In genomic region chr10:132241496-132241895, GRCh38 we compare ENCODE assay signal across 34 cellular contexts. TPM values are rescaled to one million over a fixed set of nuclear protein-coding genes. Genes with fewer than 3 reads are reported as not detected.
"Had no signal": no experiment of that assay in that cellular context is flagged by ENCODE, and none has a peak within 500 bp of the region (broad histone marks: within the 10 kb centered on the region; RNA-seq: fewer than 3 reads in every experiment).

No MANE protein-coding gene starts in this region.

- H3K4me1 ChIP-seq: ascending aorta had no signal

- H3K4me3 ChIP-seq: ascending aorta had no signal

- H3K27ac Mint-ChIP-seq: activated CD4-positive, alpha-beta memory T cell treated with anti-CD3 and anti-CD28 coated beads for 36 hours; activated CD4-positive, alpha-beta T cell treated with anti-CD3 and anti-CD28 coated beads for 36 hours; activated CD4-positive, alpha-beta T cell treated with anti-CD3 and anti-CD28 coated beads, Interleukin-2, amount 10 ng/mL, durations not matched to agents 24 days and 14 days; activated CD8-positive, alpha-beta memory T cell treated with anti-CD3 and anti-CD28 coated beads, Interleukin-2, amount 10 ng/mL, durations not matched to agents 7 days and 5 days; activated CD8-positive, alpha-beta T cell treated with anti-CD3 and anti-CD28 coated beads, Interleukin-2, amount 10 ng/mL, durations not matched to agents 7 days and 5 days; activated naive CD4-positive, alpha-beta T cell treated with anti-CD3 and anti-CD28 coated beads, Interleukin-2, amount 10 ng/mL, durations not matched to agents 7 days and 5 days; activated naive CD8-positive, alpha-beta T cell treated with anti-CD3 and anti-CD28 coated beads, Interleukin-2, amount 10 ng/mL, durations not matched to agents 7 days and 5 days; activated T-helper 1 cell treated with anti-CD3 and anti-CD28 coated beads, Interleukin-12 subunit alpha, Interleukin-12 subunit beta, Interleukin-2, Interleukin-4 antibody, amounts not matched to agents 30 ng/mL and 10 ng/mL and 1 ng/mL, durations not matched to agents 14 hours and 24 hours and 36 hours; activated T-helper 2 cell treated with anti-CD3 and anti-CD28 coated beads, Interferon-gamma antibody, Interleukin-2, Interleukin-4, amounts not matched to agents 10 μg/mL and 5 μg/mL and 100 μg/mL, durations not matched to agents 14 hours and 24 hours and 36 hours; T-helper 17 cell; T-helper 2 cell treated with Interferon-gamma antibody and Interleukin-4, amounts not matched to agents 5 μg/mL and 100 μg/mL, for 36 hours had no signal

- FAIRE-seq: bronchial epithelial cell, colon, endometrium, frontal cortex had no signal

- H3K27me3 Mint-ChIP-seq: activated CD4-positive, alpha-beta memory T cell treated with anti-CD3 and anti-CD28 coated beads for 36 hours; activated CD4-positive, alpha-beta T cell treated with anti-CD3 and anti-CD28 coated beads for 36 hours; activated CD4-positive, alpha-beta T cell treated with anti-CD3 and anti-CD28 coated beads, Interleukin-2, amount 10 ng/mL, durations not matched to agents 24 days and 14 days; activated CD8-positive, alpha-beta memory T cell treated with anti-CD3 and anti-CD28 coated beads, Interleukin-2, amount 10 ng/mL, durations not matched to agents 7 days and 5 days; activated naive CD4-positive, alpha-beta T cell treated with anti-CD3 and anti-CD28 coated beads, Interleukin-2, amount 10 ng/mL, durations not matched to agents 7 days and 5 days; activated naive CD8-positive, alpha-beta T cell treated with anti-CD3 and anti-CD28 coated beads, Interleukin-2, amount 10 ng/mL, durations not matched to agents 7 days and 5 days; central memory CD8-positive, alpha-beta T cell; T-helper 17 cell had no signal

- H3K4me3 Mint-ChIP-seq: activated CD4-positive, alpha-beta memory T cell treated with anti-CD3 and anti-CD28 coated beads for 36 hours; activated CD4-positive, alpha-beta T cell treated with anti-CD3 and anti-CD28 coated beads for 36 hours; activated CD4-positive, alpha-beta T cell treated with anti-CD3 and anti-CD28 coated beads, Interleukin-2, amount 10 ng/mL, durations not matched to agents 24 days and 14 days; activated CD8-positive, alpha-beta memory T cell treated with anti-CD3 and anti-CD28 coated beads, Interleukin-2, amount 10 ng/mL, durations not matched to agents 7 days and 5 days; activated CD8-positive, alpha-beta T cell treated with anti-CD3 and anti-CD28 coated beads, Interleukin-2, amount 10 ng/mL, durations not matched to agents 7 days and 5 days; activated naive CD4-positive, alpha-beta T cell treated with anti-CD3 and anti-CD28 coated beads, Interleukin-2, amount 10 ng/mL, durations not matched to agents 7 days and 5 days; activated naive CD8-positive, alpha-beta T cell treated with anti-CD3 and anti-CD28 coated beads, Interleukin-2, amount 10 ng/mL, durations not matched to agents 7 days and 5 days; activated T-helper 1 cell treated with anti-CD3 and anti-CD28 coated beads, Interleukin-12 subunit alpha, Interleukin-12 subunit beta, Interleukin-2, Interleukin-4 antibody, amounts not matched to agents 30 ng/mL and 10 ng/mL and 1 ng/mL, durations not matched to agents 14 hours and 24 hours and 36 hours; central memory CD8-positive, alpha-beta T cell; T-helper 17 cell; T-helper 2 cell treated with Interferon-gamma antibody and Interleukin-4, amounts not matched to agents 5 μg/mL and 100 μg/mL, for 36 hours had no signal

- ATAC-seq: activated CD4-positive, alpha-beta T cell treated with anti-CD3 and anti-CD28 coated beads for 36 hours; activated CD8-positive, alpha-beta memory T cell treated with anti-CD3 and anti-CD28 coated beads, Interleukin-2, amount 10 ng/mL, durations not matched to agents 7 days and 5 days; activated CD8-positive, alpha-beta T cell treated with anti-CD3 and anti-CD28 coated beads, Interleukin-2, amount 10 ng/mL, durations not matched to agents 7 days and 5 days; activated naive CD4-positive, alpha-beta T cell treated with anti-CD3 and anti-CD28 coated beads, Interleukin-2, amount 50 U/mL, for 72 hours; esophagus mucosa; T-helper 17 cell had no signal

- H3K9me3 ChIP-seq: ascending aorta had no signal

- H3K36me3 Mint-ChIP-seq: activated CD4-positive, alpha-beta memory T cell treated with anti-CD3 and anti-CD28 coated beads for 36 hours; activated CD8-positive, alpha-beta memory T cell treated with anti-CD3 and anti-CD28 coated beads, Interleukin-2, amount 10 ng/mL, durations not matched to agents 7 days and 5 days; activated naive CD4-positive, alpha-beta T cell treated with anti-CD3 and anti-CD28 coated beads, Interleukin-2, amount 10 ng/mL, durations not matched to agents 7 days and 5 days; activated naive CD4-positive, alpha-beta T cell treated with anti-CD3 and anti-CD28 coated beads, Interleukin-2, amount 50 U/mL, for 72 hours; activated naive CD8-positive, alpha-beta T cell treated with anti-CD3 and anti-CD28 coated beads, Interleukin-2, amount 10 ng/mL, durations not matched to agents 7 days and 5 days had no signal

- H3K27ac ChIP-seq: ascending aorta, brain microvascular endothelial cell, WERI-Rb-1 had no signal

- DNase-seq: activated CD4-positive, alpha-beta memory T cell treated with anti-CD3 and anti-CD28 coated beads for 36 hours; activated CD4-positive, alpha-beta T cell treated with anti-CD3 and anti-CD28 coated beads for 36 hours; activated CD4-positive, alpha-beta T cell treated with anti-CD3 and anti-CD28 coated beads, Interleukin-2, amount 10 ng/mL, durations not matched to agents 24 days and 14 days; activated CD4-positive, CD25-positive, alpha-beta regulatory T cell; activated CD4-positive, CD25-positive, alpha-beta regulatory T cell treated with anti-CD3 and anti-CD28 coated beads, Interleukin-2, amount 50 U/mL, for 72 hours; activated CD8-positive, alpha-beta memory T cell treated with anti-CD3 and anti-CD28 coated beads, Interleukin-2, amount 10 ng/mL, durations not matched to agents 7 days and 5 days; activated CD8-positive, alpha-beta memory T cell treated with anti-CD3 and anti-CD28 coated beads, Interleukin-2, amount 50 U/mL, for 4 hours; activated CD8-positive, alpha-beta T cell treated with anti-CD3 and anti-CD28 coated beads, Interleukin-2, amount 10 ng/mL, durations not matched to agents 7 days and 5 days; activated gamma-delta T cell; activated naive CD4-positive, alpha-beta T cell; activated naive CD4-positive, alpha-beta T cell treated with anti-CD3 and anti-CD28 coated beads, Interleukin-2, amount 10 ng/mL, durations not matched to agents 7 days and 5 days; activated naive CD8-positive, alpha-beta T cell treated with anti-CD3 and anti-CD28 coated beads, Interleukin-2, amount 10 ng/mL, durations not matched to agents 7 days and 5 days; activated T-cell treated with anti-CD3 and anti-CD28 coated beads, Interleukin-2, amount 50 U/mL, for 1 hour; activated T-cell treated with anti-CD3 and anti-CD28 coated beads, Interleukin-2, amount 50 U/mL, for 48 hours; brain microvascular endothelial cell; cortex of kidney; dermis blood vessel endothelial cell; effector CD8-positive, alpha-beta T cell; foreskin fibroblast; T-helper 1 cell; T-helper 17 cell; T1000; WERI-Rb-1 had no signal

- H3K4me1 Mint-ChIP-seq: activated CD4-positive, alpha-beta T cell treated with anti-CD3 and anti-CD28 coated beads for 36 hours; activated CD4-positive, alpha-beta T cell treated with anti-CD3 and anti-CD28 coated beads, Interleukin-2, amount 10 ng/mL, durations not matched to agents 24 days and 14 days; activated CD8-positive, alpha-beta memory T cell treated with anti-CD3 and anti-CD28 coated beads, Interleukin-2, amount 10 ng/mL, durations not matched to agents 7 days and 5 days; activated naive CD4-positive, alpha-beta T cell treated with anti-CD3 and anti-CD28 coated beads, Interleukin-2, amount 10 ng/mL, durations not matched to agents 7 days and 5 days; activated naive CD8-positive, alpha-beta T cell treated with anti-CD3 and anti-CD28 coated beads, Interleukin-2, amount 10 ng/mL, durations not matched to agents 7 days and 5 days; T-helper 17 cell had no signal

- H3K9me3 Mint-ChIP-seq: activated CD4-positive, alpha-beta memory T cell treated with anti-CD3 and anti-CD28 coated beads for 36 hours; activated CD4-positive, alpha-beta T cell treated with anti-CD3 and anti-CD28 coated beads, Interleukin-2, amount 10 ng/mL, durations not matched to agents 24 days and 14 days; activated naive CD4-positive, alpha-beta T cell treated with anti-CD3 and anti-CD28 coated beads, Interleukin-2, amount 10 ng/mL, durations not matched to agents 7 days and 5 days; activated naive CD4-positive, alpha-beta T cell treated with anti-CD3 and anti-CD28 coated beads, Interleukin-2, amount 50 U/mL, for 72 hours; activated naive CD8-positive, alpha-beta T cell treated with anti-CD3 and anti-CD28 coated beads, Interleukin-2, amount 10 ng/mL, durations not matched to agents 7 days and 5 days; activated T-helper 1 cell treated with anti-CD3 and anti-CD28 coated beads, Interleukin-12 subunit alpha, Interleukin-12 subunit beta, Interleukin-2, Interleukin-4 antibody, amounts not matched to agents 30 ng/mL and 10 ng/mL and 1 ng/mL, durations not matched to agents 14 hours and 24 hours and 36 hours; activated T-helper 2 cell treated with anti-CD3 and anti-CD28 coated beads, Interferon-gamma antibody, Interleukin-2, Interleukin-4, amounts not matched to agents 10 μg/mL and 5 μg/mL and 100 μg/mL, durations not matched to agents 14 hours and 24 hours and 36 hours; central memory CD8-positive, alpha-beta T cell; T-helper 2 cell treated with Interferon-gamma antibody and Interleukin-4, amounts not matched to agents 5 μg/mL and 100 μg/mL, for 36 hours had no signal

- H3K27me3 ChIP-seq: ascending aorta, brain microvascular endothelial cell had no signal

RNA-seq across cellular contexts. Expression of gene DPYSL4, which starts 54.7 kb away (rescaled TPM):
- total RNA-seq: ascending aorta had no signal
